ENCODE assay signal across 8 cellular contexts in the genomic region with DNA sequence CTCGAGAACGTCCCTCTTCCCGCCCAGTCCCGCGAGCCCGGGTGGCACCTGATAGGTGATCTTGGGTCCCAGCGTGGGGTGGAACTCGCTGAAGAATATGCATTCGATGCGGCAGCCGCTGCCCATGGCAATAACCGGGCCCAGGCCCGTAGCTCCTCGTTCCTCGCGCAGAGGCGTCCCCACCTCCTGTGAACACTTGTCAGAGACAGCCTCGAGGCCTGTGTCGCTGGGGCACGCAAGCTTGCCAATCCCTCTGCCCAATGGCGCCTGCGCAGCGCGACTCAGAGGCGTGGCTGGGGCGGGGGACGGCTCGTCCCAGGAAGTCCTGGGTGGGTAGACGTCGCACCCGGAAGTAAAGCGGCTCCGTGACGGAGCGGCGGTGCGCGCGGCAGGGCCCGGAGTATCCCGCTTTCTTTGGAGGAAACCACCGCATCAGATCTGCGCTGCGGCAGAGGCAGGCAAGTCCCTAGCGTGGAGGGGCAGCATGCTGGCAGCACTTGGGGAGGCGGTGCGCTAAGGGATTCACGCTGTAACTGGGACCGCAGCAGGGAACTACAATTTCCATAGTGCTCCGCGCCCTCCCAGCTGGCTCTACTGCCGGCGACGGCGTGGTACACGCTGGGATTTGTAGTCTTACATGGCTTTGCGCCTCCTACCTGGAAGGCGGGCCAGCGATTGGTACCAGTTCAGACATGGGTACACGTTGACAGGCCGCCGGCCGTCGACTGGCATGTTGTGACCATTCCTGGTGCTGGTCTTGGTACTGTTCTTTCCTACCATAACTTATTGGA. TPM values are rescaled to one million over a fixed set of nuclear protein-coding genes. Genes with fewer than 3 reads are reported as not detected.
A peak's percentile ranks its signal among the peaks of the same experiment; 100 is the strongest.
DNase-seq lines count a peak whose midpoint lies in the region; ATAC-seq and TF ChIP-seq lines count a peak whose summit lies in the region.

A gene with protein sequence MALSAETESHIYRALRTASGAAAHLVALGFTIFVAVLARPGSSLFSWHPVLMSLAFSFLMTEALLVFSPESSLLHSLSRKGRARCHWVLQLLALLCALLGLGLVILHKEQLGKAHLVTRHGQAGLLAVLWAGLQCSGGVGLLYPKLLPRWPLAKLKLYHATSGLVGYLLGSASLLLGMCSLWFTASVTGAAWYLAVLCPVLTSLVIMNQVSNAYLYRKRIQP (plus strand): TSS at position 336 of the 791 bp plus-strand sequence. CDS start 572 bp downstream, outside the sequence.
A gene (minus strand): TSS at position 249 of the 791 bp plus-strand sequence. CDS start 123 bp downstream, at position 126.

- TF ChIP-seq CTCF in BJ (IDR thresholded peaks at IDR 0.05; ENCODE audit: insufficient read depth, low read depth, low read length): no peak

- CTCF ChIA-PET in BJ (lab: Yijun Ruan, JAX): interaction anchor here (0.6 to 7.3 kb wide), 10 partner anchors 8 to 202 kb away, joined by 3 to 98 read pairs (median 4); a partner anchor contains a TSS

- H3K4me3 ChIP-seq in BJ (ENCODE audit: low read depth, low read length): peak within 1 kb of the TSS; percentile 85

- peak; percentile 68 for DNase-seq in BJ (ENCODE audit: low read depth)
- DNase-seq in GM19240 (ENCODE audit: insufficient read length, low spot score): peak; percentile 97
- DNase-seq in NCI-H526 (lab: John Stamatoyannopoulos, UW): peak; percentile 88 to 95
- peak; percentile 99 for DNase-seq in activated CD4-positive, alpha-beta T cell treated with anti-CD3 and anti-CD28 coated beads for 48 hours
- DNase-seq in kidney tubule cell (ENCODE audit: low spot score): peak; percentile 94
- DNase-seq in stimulated activated CD4-positive, alpha-beta T cell treated with anti-CD3 and anti-CD28 coated beads, Interleukin-1b, Interleukin-23, amount 100 ng/mL, for 1 hour (ENCODE audit: low read depth in 2 of 2): peak; percentile 96 to 98

- POLR2A ChIA-PET in BJ (lab: Charles Lee): interaction anchor here (0.7 kb wide), 1 partner anchor 13 kb away, joined by 5 read pairs; no protein-coding TSS in a partner anchor

- peak within 1 kb of the TSS; percentile 99 for H3K27ac ChIP-seq in cingulate gyrus (ENCODE audit: low read depth, low read length)

- peak; percentile 68 for ATAC-seq in HG03457 (IDR thresholded peaks at IDR 0.05; ENCODE audit: unreplicated experiment)

- no peaks in the 10 kb centered on the region for H3K27me3 ChIP-seq in BJ (ENCODE audit: control insufficient read depth, insufficient read depth, low read length)

- peaks cover 21% of the 10 kb centered on the region for H3K36me3 ChIP-seq in BJ (ENCODE audit: control insufficient read depth, insufficient read depth, low read length)

RNA-seq across cellular contexts. Expression of the first gene that starts in this region (rescaled TPM):
- 22.3 and 39.3 TPM in 2 replicates for polyA plus RNA-seq in BJ (2011; rRNA removed)
- polyA minus RNA-seq in BJ (2011; rRNA and poly(A)+ RNA removed): 16.0 and 22.9 TPM in 2 replicates

RNA-seq across cellular contexts. Expression of the second gene that starts in this region (rescaled TPM):
- 31.4 and 45.0 TPM in 2 replicates for polyA plus RNA-seq in BJ (2011; rRNA removed)
- 18.3 and 42.5 TPM in 2 replicates for polyA minus RNA-seq in BJ (2011; rRNA and poly(A)+ RNA removed)

Comparison
In these comparisons a context has a peak if more than half of its experiments do, and no peak if none do; other contexts are left out.
1. Peak in every context shown above with its lines: DNase-seq, ATAC-seq, H3K4me3 ChIP-seq and H3K27ac ChIP-seq.